1 cellular context compared by ENCODE assay signal in the genomic region with DNA sequence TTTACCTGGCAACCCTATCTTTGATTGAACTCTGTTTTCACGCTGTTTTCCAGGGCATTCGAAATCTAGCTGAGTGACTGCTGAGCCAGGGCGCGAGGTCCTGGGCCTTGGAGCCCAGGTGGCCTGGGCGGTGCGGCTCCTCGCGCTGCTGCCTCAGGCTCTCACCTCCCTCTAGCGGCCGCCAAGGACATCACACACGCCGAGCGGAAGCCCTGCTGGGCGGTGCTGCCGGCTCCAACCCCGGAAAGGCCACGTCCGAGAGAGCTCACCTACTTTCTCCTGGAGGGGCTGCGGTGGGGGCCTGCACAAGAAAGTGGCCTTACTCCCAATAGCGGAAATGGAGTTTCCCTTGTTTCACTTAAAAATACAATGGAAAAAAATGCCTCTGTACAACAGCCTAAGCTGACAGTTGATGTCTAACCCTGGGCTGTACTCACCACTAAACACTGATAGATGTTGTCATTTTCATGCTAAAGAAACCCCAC.
TF ChIP-seq lines count a peak whose summit lies in the region.

No MANE protein-coding gene starts in this region.

TF ChIP-seq in HEK293, 187 proteins besides CTCF, POLR2A, EP300 and RAD21 (continued from another document):
- TF ChIP-seq, protein P1, sequence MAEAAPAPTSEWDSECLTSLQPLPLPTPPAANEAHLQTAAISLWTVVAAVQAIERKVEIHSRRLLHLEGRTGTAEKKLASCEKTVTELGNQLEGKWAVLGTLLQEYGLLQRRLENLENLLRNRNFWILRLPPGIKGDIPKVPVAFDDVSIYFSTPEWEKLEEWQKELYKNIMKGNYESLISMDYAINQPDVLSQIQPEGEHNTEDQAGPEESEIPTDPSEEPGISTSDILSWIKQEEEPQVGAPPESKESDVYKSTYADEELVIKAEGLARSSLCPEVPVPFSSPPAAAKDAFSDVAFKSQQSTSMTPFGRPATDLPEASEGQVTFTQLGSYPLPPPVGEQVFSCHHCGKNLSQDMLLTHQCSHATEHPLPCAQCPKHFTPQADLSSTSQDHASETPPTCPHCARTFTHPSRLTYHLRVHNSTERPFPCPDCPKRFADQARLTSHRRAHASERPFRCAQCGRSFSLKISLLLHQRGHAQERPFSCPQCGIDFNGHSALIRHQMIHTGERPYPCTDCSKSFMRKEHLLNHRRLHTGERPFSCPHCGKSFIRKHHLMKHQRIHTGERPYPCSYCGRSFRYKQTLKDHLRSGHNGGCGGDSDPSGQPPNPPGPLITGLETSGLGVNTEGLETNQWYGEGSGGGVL (tag by site-specific recombination; IDR thresholded peaks at IDR 0.05): no peak
- TF ChIP-seq ZNF335 (tag by site-specific recombination; conservative IDR thresholded peaks at IDR 0.05) (peak; percentile 57), ZNF596 (tag by site-specific recombination; IDR thresholded peaks at IDR 0.05) (no peak), ZNF302 (tag by site-specific recombination; IDR thresholded peaks at IDR 0.05; ENCODE audit: low read depth) (peak; percentile 95), ZXDB (tag by site-specific recombination; IDR thresholded peaks at IDR 0.05) (0 out of 2 replicates have a peak, but pooled peaks have one; percentile 22), KLF8 (tag by site-specific recombination; IDR thresholded peaks at IDR 0.05) (peak; percentile 55; the same call in 1 of the 2 replicates), BCL11A (tag by site-specific recombination; IDR thresholded peaks at IDR 0.05; ENCODE audit: low read depth) (no peak), ZBTB20 (tag by site-specific recombination; IDR thresholded peaks at IDR 0.05) (peak; percentile 42), ZSCAN30 (tag by site-specific recombination; IDR thresholded peaks at IDR 0.05) (peak; percentile 82), YY1 (tag by site-specific recombination; IDR thresholded peaks at IDR 0.05) (no peak), ZNF610 (tag by site-specific recombination; IDR thresholded peaks at IDR 0.05; ENCODE audit: borderline replicate concordance) (0 out of 2 replicates have a peak, but pooled peaks have one; percentile 34), ZNF530 (tag by site-specific recombination; IDR thresholded peaks at IDR 0.05; ENCODE audit: low read depth) (no peak), EGR2 (tag by site-specific recombination; IDR thresholded peaks at IDR 0.05; ENCODE audit: low read depth) (no peak)
- TF ChIP-seq, protein P2, sequence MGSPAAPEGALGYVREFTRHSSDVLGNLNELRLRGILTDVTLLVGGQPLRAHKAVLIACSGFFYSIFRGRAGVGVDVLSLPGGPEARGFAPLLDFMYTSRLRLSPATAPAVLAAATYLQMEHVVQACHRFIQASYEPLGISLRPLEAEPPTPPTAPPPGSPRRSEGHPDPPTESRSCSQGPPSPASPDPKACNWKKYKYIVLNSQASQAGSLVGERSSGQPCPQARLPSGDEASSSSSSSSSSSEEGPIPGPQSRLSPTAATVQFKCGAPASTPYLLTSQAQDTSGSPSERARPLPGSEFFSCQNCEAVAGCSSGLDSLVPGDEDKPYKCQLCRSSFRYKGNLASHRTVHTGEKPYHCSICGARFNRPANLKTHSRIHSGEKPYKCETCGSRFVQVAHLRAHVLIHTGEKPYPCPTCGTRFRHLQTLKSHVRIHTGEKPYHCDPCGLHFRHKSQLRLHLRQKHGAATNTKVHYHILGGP (tag by site-specific recombination; IDR thresholded peaks at IDR 0.05): no peak
- TF ChIP-seq, protein P3, sequence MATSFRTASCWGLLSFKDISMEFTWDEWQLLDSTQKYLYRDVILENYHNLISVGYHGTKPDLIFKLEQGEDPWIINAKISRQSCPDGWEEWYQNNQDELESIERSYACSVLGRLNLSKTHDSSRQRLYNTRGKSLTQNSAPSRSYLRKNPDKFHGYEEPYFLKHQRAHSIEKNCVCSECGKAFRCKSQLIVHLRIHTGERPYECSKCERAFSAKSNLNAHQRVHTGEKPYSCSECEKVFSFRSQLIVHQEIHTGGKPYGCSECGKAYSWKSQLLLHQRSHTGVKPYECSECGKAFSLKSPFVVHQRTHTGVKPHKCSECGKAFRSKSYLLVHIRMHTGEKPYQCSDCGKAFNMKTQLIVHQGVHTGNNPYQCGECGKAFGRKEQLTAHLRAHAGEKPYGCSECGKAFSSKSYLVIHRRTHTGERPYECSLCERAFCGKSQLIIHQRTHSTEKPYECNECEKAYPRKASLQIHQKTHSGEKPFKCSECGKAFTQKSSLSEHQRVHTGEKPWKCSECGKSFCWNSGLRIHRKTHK (tag by site-specific recombination; IDR thresholded peaks at IDR 0.05): no peak
- TF ChIP-seq, protein P4, sequence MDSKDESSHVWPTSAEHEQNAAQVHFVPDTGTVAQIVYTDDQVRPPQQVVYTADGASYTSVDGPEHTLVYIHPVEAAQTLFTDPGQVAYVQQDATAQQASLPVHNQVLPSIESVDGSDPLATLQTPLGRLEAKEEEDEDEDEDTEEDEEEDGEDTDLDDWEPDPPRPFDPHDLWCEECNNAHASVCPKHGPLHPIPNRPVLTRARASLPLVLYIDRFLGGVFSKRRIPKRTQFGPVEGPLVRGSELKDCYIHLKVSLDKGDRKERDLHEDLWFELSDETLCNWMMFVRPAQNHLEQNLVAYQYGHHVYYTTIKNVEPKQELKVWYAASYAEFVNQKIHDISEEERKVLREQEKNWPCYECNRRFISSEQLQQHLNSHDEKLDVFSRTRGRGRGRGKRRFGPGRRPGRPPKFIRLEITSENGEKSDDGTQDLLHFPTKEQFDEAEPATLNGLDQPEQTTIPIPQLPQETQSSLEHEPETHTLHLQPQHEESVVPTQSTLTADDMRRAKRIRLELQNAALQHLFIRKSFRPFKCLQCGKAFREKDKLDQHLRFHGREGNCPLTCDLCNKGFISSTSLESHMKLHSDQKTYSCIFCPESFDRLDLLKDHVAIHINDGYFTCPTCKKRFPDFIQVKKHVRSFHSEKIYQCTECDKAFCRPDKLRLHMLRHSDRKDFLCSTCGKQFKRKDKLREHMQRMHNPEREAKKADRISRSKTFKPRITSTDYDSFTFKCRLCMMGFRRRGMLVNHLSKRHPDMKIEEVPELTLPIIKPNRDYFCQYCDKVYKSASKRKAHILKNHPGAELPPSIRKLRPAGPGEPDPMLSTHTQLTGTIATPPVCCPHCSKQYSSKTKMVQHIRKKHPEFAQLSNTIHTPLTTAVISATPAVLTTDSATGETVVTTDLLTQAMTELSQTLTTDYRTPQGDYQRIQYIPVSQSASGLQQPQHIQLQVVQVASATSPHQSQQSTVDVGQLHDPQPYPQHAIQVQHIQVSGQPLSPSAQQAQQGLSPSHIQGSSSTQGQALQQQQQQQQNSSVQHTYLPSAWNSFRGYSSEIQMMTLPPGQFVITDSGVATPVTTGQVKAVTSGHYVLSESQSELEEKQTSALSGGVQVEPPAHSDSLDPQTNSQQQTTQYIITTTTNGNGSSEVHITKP (tag by site-specific recombination; IDR thresholded peaks at IDR 0.05): no peak
- TF ChIP-seq, protein P5, sequence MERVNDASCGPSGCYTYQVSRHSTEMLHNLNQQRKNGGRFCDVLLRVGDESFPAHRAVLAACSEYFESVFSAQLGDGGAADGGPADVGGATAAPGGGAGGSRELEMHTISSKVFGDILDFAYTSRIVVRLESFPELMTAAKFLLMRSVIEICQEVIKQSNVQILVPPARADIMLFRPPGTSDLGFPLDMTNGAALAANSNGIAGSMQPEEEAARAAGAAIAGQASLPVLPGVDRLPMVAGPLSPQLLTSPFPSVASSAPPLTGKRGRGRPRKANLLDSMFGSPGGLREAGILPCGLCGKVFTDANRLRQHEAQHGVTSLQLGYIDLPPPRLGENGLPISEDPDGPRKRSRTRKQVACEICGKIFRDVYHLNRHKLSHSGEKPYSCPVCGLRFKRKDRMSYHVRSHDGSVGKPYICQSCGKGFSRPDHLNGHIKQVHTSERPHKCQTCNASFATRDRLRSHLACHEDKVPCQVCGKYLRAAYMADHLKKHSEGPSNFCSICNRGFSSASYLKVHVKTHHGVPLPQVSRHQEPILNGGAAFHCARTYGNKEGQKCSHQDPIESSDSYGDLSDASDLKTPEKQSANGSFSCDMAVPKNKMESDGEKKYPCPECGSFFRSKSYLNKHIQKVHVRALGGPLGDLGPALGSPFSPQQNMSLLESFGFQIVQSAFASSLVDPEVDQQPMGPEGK (tag by site-specific recombination; IDR thresholded peaks at IDR 0.05): peak; percentile 48; the same call in 1 of the 2 replicates
